Comparison of ENCODE assay signal across 17 cellular contexts in genomic region chr2:42556351-42556890, GRCh38.
"Had no signal": no experiment of that assay in that cellular context is flagged by ENCODE, and none has a peak within 500 bp of the region (broad histone marks: within the 10 kb centered on the region; RNA-seq: fewer than 3 reads in every experiment).

No MANE protein-coding gene starts in this region.

- H3K27me3 Mint-ChIP-seq: activated CD4-positive, alpha-beta T cell treated with anti-CD3 and anti-CD28 coated beads, Interleukin-2, amount 10 ng/mL, durations not matched to agents 7 days and 5 days; activated naive CD8-positive, alpha-beta T cell treated with anti-CD3 and anti-CD28 coated beads, Interleukin-2, amount 50 U/mL, for 24 hours had no signal

- FAIRE-seq: endothelial cell of umbilical vein, kidney had no signal

- H3K4me3 ChIP-seq: esophagus squamous epithelium, left ventricle myocardium inferior, tibial artery had no signal

- DNase-seq: activated CD4-positive, alpha-beta T cell treated with anti-CD3 and anti-CD28 coated beads, Interleukin-2, amount 10 ng/mL, durations not matched to agents 7 days and 5 days; activated CD4-positive, CD25-positive, alpha-beta regulatory T cell; activated CD8-positive, alpha-beta memory T cell treated with anti-CD3 and anti-CD28 coated beads for 24 hours; activated naive CD4-positive, alpha-beta T cell; activated naive CD8-positive, alpha-beta T cell treated with anti-CD3 and anti-CD28 coated beads, Interleukin-2, amount 50 U/mL, for 24 hours; aorta; cortex of kidney; effector CD4-positive, alpha-beta T cell; esophagus squamous epithelium; hippocampal formation; kidney; left ventricle myocardium inferior; natural killer cell; stimulated activated CD4-positive, alpha-beta T cell treated with anti-CD3 and anti-CD28 coated beads, Interleukin-1b, Interleukin-23, amount 100 ng/mL, for 48 hours; T-helper 17 cell; tibial artery had no signal

- H3K36me3 Mint-ChIP-seq: natural killer cell had no signal

- H3K27ac Mint-ChIP-seq: activated CD4-positive, alpha-beta T cell treated with anti-CD3 and anti-CD28 coated beads, Interleukin-2, amount 10 ng/mL, durations not matched to agents 7 days and 5 days; activated naive CD8-positive, alpha-beta T cell treated with anti-CD3 and anti-CD28 coated beads, Interleukin-2, amount 50 U/mL, for 24 hours; natural killer cell; T-helper 17 cell had no signal

- H3K4me3 Mint-ChIP-seq: activated CD4-positive, alpha-beta T cell treated with anti-CD3 and anti-CD28 coated beads, Interleukin-2, amount 10 ng/mL, durations not matched to agents 7 days and 5 days; activated naive CD8-positive, alpha-beta T cell treated with anti-CD3 and anti-CD28 coated beads, Interleukin-2, amount 50 U/mL, for 24 hours; natural killer cell; T-helper 17 cell had no signal

- H3K9me3 ChIP-seq: esophagus squamous epithelium, left ventricle myocardium inferior, tibial artery had no signal

- H3K4me1 Mint-ChIP-seq: activated CD4-positive, alpha-beta T cell treated with anti-CD3 and anti-CD28 coated beads, Interleukin-2, amount 10 ng/mL, durations not matched to agents 7 days and 5 days; activated naive CD8-positive, alpha-beta T cell treated with anti-CD3 and anti-CD28 coated beads, Interleukin-2, amount 50 U/mL, for 24 hours; natural killer cell; T-helper 17 cell had no signal

- H3K4me1 ChIP-seq: left ventricle myocardium inferior, tibial artery had no signal

- H3K27me3 ChIP-seq: esophagus squamous epithelium, tibial artery had no signal

- H3K36me3 ChIP-seq: esophagus squamous epithelium, left ventricle myocardium inferior, tibial artery had no signal

- ATAC-seq: activated naive CD8-positive, alpha-beta T cell treated with anti-CD3 and anti-CD28 coated beads, Interleukin-2, amount 50 U/mL, for 24 hours; natural killer cell; T-helper 17 cell had no signal

- H3K9me3 Mint-ChIP-seq: activated CD4-positive, alpha-beta T cell treated with anti-CD3 and anti-CD28 coated beads, Interleukin-2, amount 10 ng/mL, durations not matched to agents 7 days and 5 days; activated naive CD8-positive, alpha-beta T cell treated with anti-CD3 and anti-CD28 coated beads, Interleukin-2, amount 50 U/mL, for 24 hours; natural killer cell had no signal

- H3K27ac ChIP-seq: esophagus squamous epithelium, left ventricle myocardium inferior, tibial artery had no signal
